18 cellular contexts compared by ENCODE assay signal in genomic region chrX:71953391-71953790, GRCh38.
"Had no signal": no experiment of that assay in that cellular context is flagged by ENCODE, and none has a peak within 500 bp of the region (broad histone marks: within the 10 kb centered on the region; RNA-seq: fewer than 3 reads in every experiment).

No MANE protein-coding gene starts in this region.

- DNase-seq: activated CD4-positive, alpha-beta T cell treated with anti-CD3 and anti-CD28 coated beads for 1 hour; activated gamma-delta T cell treated with Interleukin-2 at 50 U/mL for 16 hours; activated T-cell treated with anti-CD3 and anti-CD28 coated beads, Interleukin-2, amount 50 U/mL, for 1 hour; aorta; brain microvascular endothelial cell; dermis blood vessel endothelial cell; effector CD8-positive, alpha-beta T cell; erythroblast; foreskin fibroblast; left ventricle myocardium inferior; mucosa of descending colon; occipital lobe; stimulated activated CD4-positive, alpha-beta T cell treated with anti-CD3 and anti-CD28 coated beads, Interleukin-2, amount 100 ng/mL, for 48 hours; stimulated activated naive CD4-positive, alpha-beta T cell; upper lobe of left lung had no signal

- H3K27ac Mint-ChIP-seq: activated naive CD4-positive, alpha-beta T cell treated with anti-CD3 and anti-CD28 coated beads, Interleukin-2, amount 50 U/mL, for 24 hours had no signal

- H3K27me3 Mint-ChIP-seq: activated naive CD4-positive, alpha-beta T cell treated with anti-CD3 and anti-CD28 coated beads, Interleukin-2, amount 50 U/mL, for 24 hours had no signal

- H3K36me3 Mint-ChIP-seq: activated naive CD4-positive, alpha-beta T cell treated with anti-CD3 and anti-CD28 coated beads, Interleukin-2, amount 50 U/mL, for 24 hours had no signal

- H3K4me3 ChIP-seq: left ventricle myocardium inferior, mucosa of descending colon, upper lobe of left lung had no signal

- H3K4me1 ChIP-seq: upper lobe of left lung had no signal

- H3K4me3 Mint-ChIP-seq: activated naive CD4-positive, alpha-beta T cell treated with anti-CD3 and anti-CD28 coated beads, Interleukin-2, amount 50 U/mL, for 24 hours had no signal

- ATAC-seq: mucosa of descending colon, sciatic nerve had no signal

- H3K27ac ChIP-seq: brain microvascular endothelial cell, upper lobe of left lung, VCaP had no signal

- H3K27me3 ChIP-seq: brain microvascular endothelial cell, upper lobe of left lung had no signal

- H3K9me3 Mint-ChIP-seq: activated naive CD4-positive, alpha-beta T cell treated with anti-CD3 and anti-CD28 coated beads, Interleukin-2, amount 50 U/mL, for 24 hours had no signal

- H3K9me3 ChIP-seq: left ventricle myocardium inferior, mucosa of descending colon, upper lobe of left lung had no signal

- H3K4me1 Mint-ChIP-seq: activated naive CD4-positive, alpha-beta T cell treated with anti-CD3 and anti-CD28 coated beads, Interleukin-2, amount 50 U/mL, for 24 hours had no signal

- H3K36me3 ChIP-seq: brain microvascular endothelial cell, left ventricle myocardium inferior, upper lobe of left lung had no signal
